In the genomic region with DNA sequence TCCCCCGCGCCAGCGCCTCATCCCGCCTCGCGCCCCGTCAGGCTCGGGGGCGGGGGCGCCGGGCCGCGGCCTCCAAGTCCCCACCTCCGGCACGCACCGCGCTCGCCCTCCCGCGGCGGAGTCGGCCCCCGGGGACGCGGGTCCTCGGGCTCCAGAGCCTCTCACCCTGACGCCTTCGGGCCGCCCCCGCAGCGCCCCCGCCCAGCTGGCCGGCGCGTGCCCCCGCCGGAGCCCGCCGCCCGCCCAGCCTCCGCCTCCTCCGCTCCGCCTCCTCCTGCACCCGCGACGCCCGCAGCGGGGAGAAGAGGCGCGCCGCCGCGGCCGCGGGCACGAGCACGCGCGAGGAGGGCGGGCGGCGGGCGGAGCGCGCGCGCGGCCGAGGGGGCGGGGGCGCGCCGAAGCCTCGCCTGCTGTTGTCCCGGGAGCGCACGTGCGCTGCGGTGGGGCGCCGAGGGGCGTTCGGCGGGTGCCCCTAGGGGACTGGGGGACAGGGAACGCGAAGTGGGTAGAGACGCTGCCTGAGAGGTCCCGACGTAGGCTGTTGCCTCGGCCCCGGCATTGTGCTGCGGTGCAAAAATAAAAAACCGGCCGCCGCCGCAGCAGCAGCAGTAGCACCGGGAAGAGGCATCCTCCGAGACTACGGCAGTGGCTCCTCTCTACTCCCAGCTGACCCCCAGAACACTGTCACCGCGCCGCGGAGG, we compare ENCODE assay signal across 1 cellular context.
TF ChIP-seq lines count a peak whose summit lies in the region.

No MANE protein-coding gene starts in this region.

TF ChIP-seq in HepG2, 621 proteins besides CTCF, POLR2A, EP300 and RAD21 (continued from another document and continues in another):
- TF ChIP-seq, protein P1, sequence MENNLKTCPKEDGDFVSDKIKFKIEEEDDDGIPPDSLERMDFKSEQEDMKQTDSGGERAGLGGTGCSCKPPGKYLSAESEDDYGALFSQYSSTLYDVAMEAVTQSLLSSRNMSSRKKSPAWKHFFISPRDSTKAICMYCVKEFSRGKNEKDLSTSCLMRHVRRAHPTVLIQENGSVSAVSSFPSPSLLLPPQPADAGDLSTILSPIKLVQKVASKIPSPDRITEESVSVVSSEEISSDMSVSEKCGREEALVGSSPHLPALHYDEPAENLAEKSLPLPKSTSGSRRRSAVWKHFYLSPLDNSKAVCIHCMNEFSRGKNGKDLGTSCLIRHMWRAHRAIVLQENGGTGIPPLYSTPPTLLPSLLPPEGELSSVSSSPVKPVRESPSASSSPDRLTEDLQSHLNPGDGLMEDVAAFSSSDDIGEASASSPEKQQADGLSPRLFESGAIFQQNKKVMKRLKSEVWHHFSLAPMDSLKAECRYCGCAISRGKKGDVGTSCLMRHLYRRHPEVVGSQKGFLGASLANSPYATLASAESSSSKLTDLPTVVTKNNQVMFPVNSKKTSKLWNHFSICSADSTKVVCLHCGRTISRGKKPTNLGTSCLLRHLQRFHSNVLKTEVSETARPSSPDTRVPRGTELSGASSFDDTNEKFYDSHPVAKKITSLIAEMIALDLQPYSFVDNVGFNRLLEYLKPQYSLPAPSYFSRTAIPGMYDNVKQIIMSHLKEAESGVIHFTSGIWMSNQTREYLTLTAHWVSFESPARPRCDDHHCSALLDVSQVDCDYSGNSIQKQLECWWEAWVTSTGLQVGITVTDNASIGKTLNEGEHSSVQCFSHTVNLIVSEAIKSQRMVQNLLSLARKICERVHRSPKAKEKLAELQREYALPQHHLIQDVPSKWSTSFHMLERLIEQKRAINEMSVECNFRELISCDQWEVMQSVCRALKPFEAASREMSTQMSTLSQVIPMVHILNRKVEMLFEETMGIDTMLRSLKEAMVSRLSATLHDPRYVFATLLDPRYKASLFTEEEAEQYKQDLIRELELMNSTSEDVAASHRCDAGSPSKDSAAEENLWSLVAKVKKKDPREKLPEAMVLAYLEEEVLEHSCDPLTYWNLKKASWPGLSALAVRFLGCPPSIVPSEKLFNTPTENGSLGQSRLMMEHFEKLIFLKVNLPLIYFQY (CRISPR knock-in tag; IDR thresholded peaks at IDR 0.05; ENCODE audit: borderline replicate concordance), result no peak
- TF ChIP-seq, protein P2, sequence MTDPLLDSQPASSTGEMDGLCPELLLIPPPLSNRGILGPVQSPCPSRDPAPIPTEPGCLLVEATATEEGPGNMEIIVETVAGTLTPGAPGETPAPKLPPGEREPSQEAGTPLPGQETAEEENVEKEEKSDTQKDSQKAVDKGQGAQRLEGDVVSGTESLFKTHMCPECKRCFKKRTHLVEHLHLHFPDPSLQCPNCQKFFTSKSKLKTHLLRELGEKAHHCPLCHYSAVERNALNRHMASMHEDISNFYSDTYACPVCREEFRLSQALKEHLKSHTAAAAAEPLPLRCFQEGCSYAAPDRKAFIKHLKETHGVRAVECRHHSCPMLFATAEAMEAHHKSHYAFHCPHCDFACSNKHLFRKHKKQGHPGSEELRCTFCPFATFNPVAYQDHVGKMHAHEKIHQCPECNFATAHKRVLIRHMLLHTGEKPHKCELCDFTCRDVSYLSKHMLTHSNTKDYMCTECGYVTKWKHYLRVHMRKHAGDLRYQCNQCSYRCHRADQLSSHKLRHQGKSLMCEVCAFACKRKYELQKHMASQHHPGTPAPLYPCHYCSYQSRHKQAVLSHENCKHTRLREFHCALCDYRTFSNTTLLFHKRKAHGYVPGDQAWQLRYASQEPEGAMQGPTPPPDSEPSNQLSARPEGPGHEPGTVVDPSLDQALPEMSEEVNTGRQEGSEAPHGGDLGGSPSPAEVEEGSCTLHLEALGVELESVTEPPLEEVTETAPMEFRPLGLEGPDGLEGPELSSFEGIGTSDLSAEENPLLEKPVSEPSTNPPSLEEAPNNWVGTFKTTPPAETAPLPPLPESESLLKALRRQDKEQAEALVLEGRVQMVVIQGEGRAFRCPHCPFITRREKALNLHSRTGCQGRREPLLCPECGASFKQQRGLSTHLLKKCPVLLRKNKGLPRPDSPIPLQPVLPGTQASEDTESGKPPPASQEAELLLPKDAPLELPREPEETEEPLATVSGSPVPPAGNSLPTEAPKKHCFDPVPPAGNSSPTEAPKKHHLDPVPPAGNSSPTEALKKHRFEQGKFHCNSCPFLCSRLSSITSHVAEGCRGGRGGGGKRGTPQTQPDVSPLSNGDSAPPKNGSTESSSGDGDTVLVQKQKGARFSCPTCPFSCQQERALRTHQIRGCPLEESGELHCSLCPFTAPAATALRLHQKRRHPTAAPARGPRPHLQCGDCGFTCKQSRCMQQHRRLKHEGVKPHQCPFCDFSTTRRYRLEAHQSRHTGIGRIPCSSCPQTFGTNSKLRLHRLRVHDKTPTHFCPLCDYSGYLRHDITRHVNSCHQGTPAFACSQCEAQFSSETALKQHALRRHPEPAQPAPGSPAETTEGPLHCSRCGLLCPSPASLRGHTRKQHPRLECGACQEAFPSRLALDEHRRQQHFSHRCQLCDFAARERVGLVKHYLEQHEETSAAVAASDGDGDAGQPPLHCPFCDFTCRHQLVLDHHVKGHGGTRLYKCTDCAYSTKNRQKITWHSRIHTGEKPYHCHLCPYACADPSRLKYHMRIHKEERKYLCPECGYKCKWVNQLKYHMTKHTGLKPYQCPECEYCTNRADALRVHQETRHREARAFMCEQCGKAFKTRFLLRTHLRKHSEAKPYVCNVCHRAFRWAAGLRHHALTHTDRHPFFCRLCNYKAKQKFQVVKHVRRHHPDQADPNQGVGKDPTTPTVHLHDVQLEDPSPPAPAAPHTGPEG (CRISPR knock-in tag; IDR thresholded peaks at IDR 0.05), result peak; percentile 63; the same call in 1 of the 2 replicates
- TF ChIP-seq ZBTB20 (CRISPR knock-in tag; IDR thresholded peaks at IDR 0.05; ENCODE audit: borderline replicate concordance, low read depth), result no peak
- TF ChIP-seq, protein P3, sequence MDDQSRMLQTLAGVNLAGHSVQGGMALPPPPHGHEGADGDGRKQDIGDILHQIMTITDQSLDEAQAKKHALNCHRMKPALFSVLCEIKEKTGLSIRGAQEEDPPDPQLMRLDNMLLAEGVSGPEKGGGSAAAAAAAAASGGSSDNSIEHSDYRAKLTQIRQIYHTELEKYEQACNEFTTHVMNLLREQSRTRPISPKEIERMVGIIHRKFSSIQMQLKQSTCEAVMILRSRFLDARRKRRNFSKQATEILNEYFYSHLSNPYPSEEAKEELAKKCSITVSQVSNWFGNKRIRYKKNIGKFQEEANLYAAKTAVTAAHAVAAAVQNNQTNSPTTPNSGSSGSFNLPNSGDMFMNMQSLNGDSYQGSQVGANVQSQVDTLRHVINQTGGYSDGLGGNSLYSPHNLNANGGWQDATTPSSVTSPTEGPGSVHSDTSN (CRISPR knock-in tag; IDR thresholded peaks at IDR 0.05; ENCODE audit: borderline replicate concordance), result no peak
- TF ChIP-seq MZF1 (CRISPR knock-in tag; IDR thresholded peaks at IDR 0.05; ENCODE audit: borderline replicate concordance), result no peak
- TF ChIP-seq, protein P4, sequence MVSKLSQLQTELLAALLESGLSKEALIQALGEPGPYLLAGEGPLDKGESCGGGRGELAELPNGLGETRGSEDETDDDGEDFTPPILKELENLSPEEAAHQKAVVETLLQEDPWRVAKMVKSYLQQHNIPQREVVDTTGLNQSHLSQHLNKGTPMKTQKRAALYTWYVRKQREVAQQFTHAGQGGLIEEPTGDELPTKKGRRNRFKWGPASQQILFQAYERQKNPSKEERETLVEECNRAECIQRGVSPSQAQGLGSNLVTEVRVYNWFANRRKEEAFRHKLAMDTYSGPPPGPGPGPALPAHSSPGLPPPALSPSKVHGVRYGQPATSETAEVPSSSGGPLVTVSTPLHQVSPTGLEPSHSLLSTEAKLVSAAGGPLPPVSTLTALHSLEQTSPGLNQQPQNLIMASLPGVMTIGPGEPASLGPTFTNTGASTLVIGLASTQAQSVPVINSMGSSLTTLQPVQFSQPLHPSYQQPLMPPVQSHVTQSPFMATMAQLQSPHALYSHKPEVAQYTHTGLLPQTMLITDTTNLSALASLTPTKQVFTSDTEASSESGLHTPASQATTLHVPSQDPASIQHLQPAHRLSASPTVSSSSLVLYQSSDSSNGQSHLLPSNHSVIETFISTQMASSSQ (IDR thresholded peaks at IDR 0.05; ENCODE audit: low read depth), result no peak
- TF ChIP-seq, protein P4 (CRISPR knock-in tag; IDR thresholded peaks at IDR 0.05; ENCODE audit: borderline replicate concordance), result peak; percentile 54; the same call in 1 of the 2 replicates
- TF ChIP-seq HOXA3 (CRISPR knock-in tag; IDR thresholded peaks at IDR 0.05), result peak; percentile 55; the same call in 1 of the 2 replicates
- TF ChIP-seq ARID2 (CRISPR knock-in tag; IDR thresholded peaks at IDR 0.05; ENCODE audit: borderline replicate concordance), result no peak
- TF ChIP-seq ZNF24 (IDR thresholded peaks at IDR 0.05), result no peak
- peak; percentile 37; the same call in 1 of the 2 replicates for TF ChIP-seq ZBTB7A (CRISPR knock-in tag; IDR thresholded peaks at IDR 0.05)
- peak; percentile 81; the same call in 1 of the 2 replicates for TF ChIP-seq PAX8 (CRISPR knock-in tag; IDR thresholded peaks at IDR 0.05; ENCODE audit: borderline replicate concordance)
- TF ChIP-seq, protein P5, sequence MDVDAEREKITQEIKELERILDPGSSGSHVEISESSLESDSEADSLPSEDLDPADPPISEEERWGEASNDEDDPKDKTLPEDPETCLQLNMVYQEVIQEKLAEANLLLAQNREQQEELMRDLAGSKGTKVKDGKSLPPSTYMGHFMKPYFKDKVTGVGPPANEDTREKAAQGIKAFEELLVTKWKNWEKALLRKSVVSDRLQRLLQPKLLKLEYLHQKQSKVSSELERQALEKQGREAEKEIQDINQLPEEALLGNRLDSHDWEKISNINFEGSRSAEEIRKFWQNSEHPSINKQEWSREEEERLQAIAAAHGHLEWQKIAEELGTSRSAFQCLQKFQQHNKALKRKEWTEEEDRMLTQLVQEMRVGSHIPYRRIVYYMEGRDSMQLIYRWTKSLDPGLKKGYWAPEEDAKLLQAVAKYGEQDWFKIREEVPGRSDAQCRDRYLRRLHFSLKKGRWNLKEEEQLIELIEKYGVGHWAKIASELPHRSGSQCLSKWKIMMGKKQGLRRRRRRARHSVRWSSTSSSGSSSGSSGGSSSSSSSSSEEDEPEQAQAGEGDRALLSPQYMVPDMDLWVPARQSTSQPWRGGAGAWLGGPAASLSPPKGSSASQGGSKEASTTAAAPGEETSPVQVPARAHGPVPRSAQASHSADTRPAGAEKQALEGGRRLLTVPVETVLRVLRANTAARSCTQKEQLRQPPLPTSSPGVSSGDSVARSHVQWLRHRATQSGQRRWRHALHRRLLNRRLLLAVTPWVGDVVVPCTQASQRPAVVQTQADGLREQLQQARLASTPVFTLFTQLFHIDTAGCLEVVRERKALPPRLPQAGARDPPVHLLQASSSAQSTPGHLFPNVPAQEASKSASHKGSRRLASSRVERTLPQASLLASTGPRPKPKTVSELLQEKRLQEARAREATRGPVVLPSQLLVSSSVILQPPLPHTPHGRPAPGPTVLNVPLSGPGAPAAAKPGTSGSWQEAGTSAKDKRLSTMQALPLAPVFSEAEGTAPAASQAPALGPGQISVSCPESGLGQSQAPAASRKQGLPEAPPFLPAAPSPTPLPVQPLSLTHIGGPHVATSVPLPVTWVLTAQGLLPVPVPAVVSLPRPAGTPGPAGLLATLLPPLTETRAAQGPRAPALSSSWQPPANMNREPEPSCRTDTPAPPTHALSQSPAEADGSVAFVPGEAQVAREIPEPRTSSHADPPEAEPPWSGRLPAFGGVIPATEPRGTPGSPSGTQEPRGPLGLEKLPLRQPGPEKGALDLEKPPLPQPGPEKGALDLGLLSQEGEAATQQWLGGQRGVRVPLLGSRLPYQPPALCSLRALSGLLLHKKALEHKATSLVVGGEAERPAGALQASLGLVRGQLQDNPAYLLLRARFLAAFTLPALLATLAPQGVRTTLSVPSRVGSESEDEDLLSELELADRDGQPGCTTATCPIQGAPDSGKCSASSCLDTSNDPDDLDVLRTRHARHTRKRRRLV (CRISPR knock-in tag; IDR thresholded peaks at IDR 0.05), result no peak
- peak; percentile 75; the same call in 1 of the 2 replicates for TF ChIP-seq ZSCAN21 (CRISPR knock-in tag; IDR thresholded peaks at IDR 0.05; ENCODE audit: borderline replicate concordance)
- TF ChIP-seq, protein P6, sequence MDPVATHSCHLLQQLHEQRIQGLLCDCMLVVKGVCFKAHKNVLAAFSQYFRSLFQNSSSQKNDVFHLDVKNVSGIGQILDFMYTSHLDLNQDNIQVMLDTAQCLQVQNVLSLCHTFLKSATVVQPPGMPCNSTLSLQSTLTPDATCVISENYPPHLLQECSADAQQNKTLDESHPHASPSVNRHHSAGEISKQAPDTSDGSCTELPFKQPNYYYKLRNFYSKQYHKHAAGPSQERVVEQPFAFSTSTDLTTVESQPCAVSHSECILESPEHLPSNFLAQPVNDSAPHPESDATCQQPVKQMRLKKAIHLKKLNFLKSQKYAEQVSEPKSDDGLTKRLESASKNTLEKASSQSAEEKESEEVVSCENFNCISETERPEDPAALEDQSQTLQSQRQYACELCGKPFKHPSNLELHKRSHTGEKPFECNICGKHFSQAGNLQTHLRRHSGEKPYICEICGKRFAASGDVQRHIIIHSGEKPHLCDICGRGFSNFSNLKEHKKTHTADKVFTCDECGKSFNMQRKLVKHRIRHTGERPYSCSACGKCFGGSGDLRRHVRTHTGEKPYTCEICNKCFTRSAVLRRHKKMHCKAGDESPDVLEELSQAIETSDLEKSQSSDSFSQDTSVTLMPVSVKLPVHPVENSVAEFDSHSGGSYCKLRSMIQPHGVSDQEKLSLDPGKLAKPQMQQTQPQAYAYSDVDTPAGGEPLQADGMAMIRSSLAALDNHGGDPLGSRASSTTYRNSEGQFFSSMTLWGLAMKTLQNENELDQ (CRISPR knock-in tag; IDR thresholded peaks at IDR 0.05; ENCODE audit: borderline replicate concordance), result no peak
